11 cellular contexts compared by ENCODE assay signal in genomic region chr5:134552301-134552700, GRCh38. TPM values are rescaled to one million over a fixed set of nuclear protein-coding genes. Genes with fewer than 3 reads are reported as not detected.
DNase-seq lines count a peak whose midpoint lies in the region; ATAC-seq and TF ChIP-seq lines count a peak whose summit lies in the region.
"Had no signal": no experiment of that assay in that cellular context is flagged by ENCODE, and none has a peak within 500 bp of the region (broad histone marks: within the 10 kb centered on the region; RNA-seq: fewer than 3 reads in every experiment).

No MANE protein-coding gene starts in this region.

- POLR2A ChIA-PET in HEK293 (lab: Yijun Ruan, JAX) = no interaction called here

- H3K4me3 Mint-ChIP-seq in activated naive CD8-positive, alpha-beta T cell treated with anti-CD3 and anti-CD28 coated beads, Interleukin-2, amount 50 U/mL, for 24 hours = no peak overlapping the region
- H3K4me3 Mint-ChIP-seq: activated CD4-positive, alpha-beta T cell treated with anti-CD3 and anti-CD28 coated beads, Interleukin-2, amount 10 ng/mL, durations not matched to agents 7 days and 5 days had no signal

- H3K36me3 ChIP-seq in HEK293 (ENCODE audit: control insufficient read depth in 2 of 2, insufficient read depth in 1 of 2, low read length in 2 of 2) (peaks cover 0 to 7% of the 10 kb centered on the region in 2 experiments; a peak in 2 of 3 replicates), stomach (peaks cover 17 to 83% (median 75%) of the 10 kb centered on the region in 4 donors), WERI-Rb-1 (peaks cover 31% of the 10 kb centered on the region)

- peak overlapping the region; percentile 26 for H3K27ac Mint-ChIP-seq in activated naive CD8-positive, alpha-beta T cell treated with anti-CD3 and anti-CD28 coated beads, Interleukin-2, amount 50 U/mL, for 24 hours
- H3K27ac Mint-ChIP-seq: activated CD4-positive, alpha-beta T cell treated with anti-CD3 and anti-CD28 coated beads, Interleukin-2, amount 10 ng/mL, durations not matched to agents 7 days and 5 days had no signal

- intact Hi-C loops in left cardiac atrium (cut with DNase I) = no loop called here
- intact Hi-C loops in stomach (cut with DNase I; ENCODE audit: low total_unique reads) = no loop called here

- H3K36me3 Mint-ChIP-seq in activated naive CD8-positive, alpha-beta T cell treated with anti-CD3 and anti-CD28 coated beads, Interleukin-2, amount 50 U/mL, for 24 hours (ENCODE audit: low read depth) = peaks cover 47% of the 10 kb centered on the region

- no peak for DNase-seq in activated naive CD8-positive, alpha-beta T cell treated with anti-CD3 and anti-CD28 coated beads, Interleukin-2, amount 50 U/mL, for 24 hours
- DNase-seq in left cardiac atrium (peak; percentile 94), stomach (peak; percentile 93), WERI-Rb-1 (no peak), UCSD-AML1 (lab: John Stamatoyannopoulos, UW; ENCODE audit: unreplicated experiment) (no peak)
- DNase-seq in activated CD4-positive, alpha-beta T cell treated with anti-CD3 and anti-CD28 coated beads for 4 hours = no peak
- DNase-seq: activated CD4-positive, alpha-beta T cell treated with anti-CD3 and anti-CD28 coated beads, Interleukin-2, amount 10 ng/mL, durations not matched to agents 7 days and 5 days; NCI-H1694 treated with DMSO at 0.1 percent for 48 hours had no signal

- H3K4me1 ChIP-seq in HEK293 (ENCODE audit: control insufficient read depth, insufficient read depth, low read length) (no peaks in the 10 kb centered on the region), stomach (peaks cover 67 to 90% (median 85%) of the 10 kb centered on the region in 4 donors)

- H3K27ac ChIP-seq in HEK293 (ENCODE audit: extremely low read depth, low read depth, low read length) = no peak overlapping the region
- peak overlapping the region; percentile 67 to 87 (median 77) for H3K27ac ChIP-seq in stomach
- H3K27ac ChIP-seq in WERI-Rb-1 = no peak overlapping the region
- H3K27ac ChIP-seq: parathyroid adenoma had no signal

- TF ChIP-seq CTCF in HEK293 (tag by site-specific recombination; IDR thresholded peaks at IDR 0.05) (no peak), stomach (IDR thresholded peaks at IDR 0.05) (no peak), WERI-Rb-1 (IDR thresholded peaks at IDR 0.05; ENCODE audit: low read depth, low read length) (no peak)

- no peak for ATAC-seq in activated naive CD8-positive, alpha-beta T cell treated with anti-CD3 and anti-CD28 coated beads, Interleukin-2, amount 50 U/mL, for 24 hours
- ATAC-seq in left cardiac atrium (peak; percentile 24 to 70), GM21786 (IDR thresholded peaks at IDR 0.05; ENCODE audit: unreplicated experiment) (no peak)

- H3K4me3 ChIP-seq in HEK293 (ENCODE audit: low read depth, low read length) (no peak overlapping the region), stomach (no peak overlapping the region), WERI-Rb-1 (ENCODE audit: low read depth, low read length) (no peak overlapping the region)

- H3K4me1 Mint-ChIP-seq in activated naive CD8-positive, alpha-beta T cell treated with anti-CD3 and anti-CD28 coated beads, Interleukin-2, amount 50 U/mL, for 24 hours = peaks cover 74% of the 10 kb centered on the region

- 22 to 51% (median 44%) methylated on average over 3 of the region's 3 CpGs for WGBS in stomach, 5 donors

- no peak for TF ChIP-seq EP300 in stomach (IDR thresholded peaks at IDR 0.05)

- no peaks in the 10 kb centered on the region for H3K27me3 Mint-ChIP-seq in activated naive CD8-positive, alpha-beta T cell treated with anti-CD3 and anti-CD28 coated beads, Interleukin-2, amount 50 U/mL, for 24 hours
- H3K27me3 Mint-ChIP-seq: activated CD4-positive, alpha-beta T cell treated with anti-CD3 and anti-CD28 coated beads, Interleukin-2, amount 10 ng/mL, durations not matched to agents 7 days and 5 days had no signal

- no peaks in the 10 kb centered on the region for H3K27me3 ChIP-seq in stomach
- no peaks in the 10 kb centered on the region for H3K27me3 ChIP-seq in WERI-Rb-1 (ENCODE audit: insufficient read depth, low read depth, severe bottlenecking)

- H3K9me3 Mint-ChIP-seq in activated naive CD8-positive, alpha-beta T cell treated with anti-CD3 and anti-CD28 coated beads, Interleukin-2, amount 50 U/mL, for 24 hours = no peaks in the 10 kb centered on the region
- H3K9me3 Mint-ChIP-seq: activated CD4-positive, alpha-beta T cell treated with anti-CD3 and anti-CD28 coated beads, Interleukin-2, amount 10 ng/mL, durations not matched to agents 7 days and 5 days had no signal

- CTCF ChIA-PET in HEK293 (lab: Yijun Ruan, JAX) = interaction anchor here (0.8 kb wide), 1 partner anchor 12 kb away, joined by 3 read pairs; no protein-coding TSS in a partner anchor

- no peak for TF ChIP-seq POLR2A in stomach (IDR thresholded peaks at IDR 0.05)

- H3K9me3 ChIP-seq in HEK293 (ENCODE audit: control insufficient read depth, insufficient read depth, low read depth, low read length) = no peaks in the 10 kb centered on the region
- no peaks in the 10 kb centered on the region for H3K9me3 ChIP-seq in stomach
- no peaks in the 10 kb centered on the region for H3K9me3 ChIP-seq in WERI-Rb-1 (ENCODE audit: severe bottlenecking)

TF ChIP-seq in HEK293, 187 proteins besides CTCF, POLR2A, EP300 and RAD21:
- TF ChIP-seq ZNF610 (tag by site-specific recombination; IDR thresholded peaks at IDR 0.05; ENCODE audit: borderline replicate concordance) = no peak
- no peak for TF ChIP-seq ZNF558 (tag by site-specific recombination; IDR thresholded peaks at IDR 0.05)
- no peak for TF ChIP-seq ZNF670 (tag by site-specific recombination; IDR thresholded peaks at IDR 0.05; ENCODE audit: low read depth)
- no peak for TF ChIP-seq ZNF362 (tag by site-specific recombination; IDR thresholded peaks at IDR 0.05)
- TF ChIP-seq ZNF433 (tag by site-specific recombination; IDR thresholded peaks at IDR 0.05; ENCODE audit: low read depth) = no peak
- no peak for TF ChIP-seq ZNF10 (tag by site-specific recombination; IDR thresholded peaks at IDR 0.05)
- 0 out of 2 replicates have a peak, but pooled peaks have one; percentile 36 for TF ChIP-seq ZNF692 (tag by site-specific recombination; IDR thresholded peaks at IDR 0.05)

RNA-seq across cellular contexts. Expression of gene JADE2, which starts 26.8 kb away (rescaled TPM):
- total RNA-seq in left cardiac atrium (10 to 100 TPM; 34.7 to 49.0 TPM), stomach (100 to 1,000 TPM in 1 of 5 donors, 10 to 100 TPM in 4; 16.7 to 109 (median 47.3) TPM)
- 10 to 100 TPM in 1 of 3 donors, 1 to 10 TPM in 2; 6.2 to 13.0 (median 6.6) TPM for polyA plus RNA-seq in stomach

Comparison
In these comparisons a context has a peak if more than half of its experiments do, and no peak if none do; other contexts are left out.
1. H3K27ac ChIP-seq: peak in stomach (5 of 5); none in HEK293 (single experiment) and WERI-Rb-1 (single experiment).
2. ATAC-seq: peak in left cardiac atrium (2 of 2); none in activated naive CD8-positive, alpha-beta T cell treated with anti-CD3 and anti-CD28 coated beads, Interleukin-2, amount 50 U/mL, for 24 hours (single experiment) and GM21786 (single experiment).
3. DNase-seq: peak in left cardiac atrium (single experiment) and stomach (single experiment); none in activated naive CD8-positive, alpha-beta T cell treated with anti-CD3 and anti-CD28 coated beads, Interleukin-2, amount 50 U/mL, for 24 hours (single experiment), WERI-Rb-1 (single experiment), activated CD4-positive, alpha-beta T cell treated with anti-CD3 and anti-CD28 coated beads for 4 hours (0 of 2) and UCSD-AML1 (single experiment).